Comparison of ENCODE assay signal across 12 cellular contexts in the genomic region with DNA sequence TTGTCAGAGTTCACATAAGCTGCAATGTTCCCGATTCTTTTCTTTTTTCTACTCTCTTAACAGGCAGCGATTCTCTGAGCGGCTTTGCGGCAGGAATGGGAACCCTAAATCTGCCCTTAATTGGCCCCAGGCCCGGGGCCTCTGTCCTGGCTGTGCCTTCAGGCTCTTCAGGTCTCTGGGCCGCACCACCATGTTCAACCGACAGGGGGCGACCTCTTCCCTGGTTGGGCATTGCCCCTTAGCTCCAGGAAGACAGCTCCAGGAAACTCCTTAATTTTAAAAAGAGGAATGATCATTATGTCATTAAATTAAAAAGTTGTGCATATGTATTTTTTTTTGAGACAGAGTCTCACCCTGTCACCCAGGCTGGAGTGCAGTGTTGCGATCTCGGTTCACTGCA. TPM values are rescaled to one million over a fixed set of nuclear protein-coding genes. Genes with fewer than 3 reads are reported as not detected.
DNase-seq lines count a peak whose midpoint lies in the region; FAIRE-seq and TF ChIP-seq lines count a peak whose summit lies in the region.
"Had no signal": no experiment of that assay in that cellular context is flagged by ENCODE, and none has a peak within 500 bp of the region (broad histone marks: within the 10 kb centered on the region; RNA-seq: fewer than 3 reads in every experiment).

No MANE protein-coding gene starts in this region.

- H2AFZ ChIP-seq in parathyroid adenoma = no peak overlapping the region

- H3K4me3 ChIP-seq in parathyroid adenoma (ENCODE audit: low read depth, low read length) = no peak overlapping the region
- H3K4me3 ChIP-seq in small intestine (ENCODE audit: low read depth in 1 of 2, low read length in 2 of 2) = no peak overlapping the region
- H3K4me3 ChIP-seq in right atrium auricular region = no peak overlapping the region
- H3K4me3 ChIP-seq: uterus had no signal

- H3K9me3 ChIP-seq in parathyroid adenoma (ENCODE audit: control insufficient read depth, low read length) = no peaks in the 10 kb centered on the region
- H3K9me3 ChIP-seq in small intestine (ENCODE audit: control insufficient read depth, low read depth) = no peaks in the 10 kb centered on the region
- peaks cover 0 to 7% of the 10 kb centered on the region in 2 donors for H3K9me3 ChIP-seq in right atrium auricular region
- H3K9me3 ChIP-seq: uterus had no signal

- 71 to 77% (median 76%) methylated on average over 10 of the region's 10 CpGs for WGBS in small intestine, 3 donors

- H3K4me1 ChIP-seq in parathyroid adenoma = no peaks in the 10 kb centered on the region
- no peaks in the 10 kb centered on the region for H3K4me1 ChIP-seq in small intestine (ENCODE audit: control insufficient read depth in 2 of 2, insufficient read depth in 1 of 2, low read depth in 1 of 2, low read length in 1 of 2)
- peaks cover 0 to 7% of the 10 kb centered on the region in 2 donors for H3K4me1 ChIP-seq in right atrium auricular region
- H3K4me1 ChIP-seq: uterus had no signal

- no peak overlapping the region for H3K27ac ChIP-seq in parathyroid adenoma
- H3K27ac ChIP-seq in small intestine (ENCODE audit: low read depth in 1 of 2, low read length in 1 of 2) = no peak overlapping the region
- H3K27ac ChIP-seq in right atrium auricular region = no peak overlapping the region
- H3K27ac ChIP-seq: uterus had no signal

- H3K36me3 ChIP-seq in parathyroid adenoma (ENCODE audit: control insufficient read depth, insufficient read depth, low read length) = no peaks in the 10 kb centered on the region
- no peaks in the 10 kb centered on the region for H3K36me3 ChIP-seq in small intestine (ENCODE audit: control insufficient read depth in 2 of 2, insufficient read depth in 2 of 2, low read length in 2 of 2)
- H3K36me3 ChIP-seq in right atrium auricular region = no peaks in the 10 kb centered on the region
- H3K36me3 ChIP-seq: uterus had no signal

- DNase-seq in D721Med (ENCODE audit: insufficient read length, low spot score) (no peak), small intestine (no peak), amygdala (lab: John Stamatoyannopoulos, UW) (no peak), DMS114 treated with DMSO at 0.1 percent for 48 hours (lab: John Stamatoyannopoulos, UW; ENCODE audit: unreplicated experiment) (no peak), right atrium auricular region (ENCODE audit: low spot score) (no peak)
- DNase-seq in activated naive CD4-positive, alpha-beta T cell treated with anti-CD3 and anti-CD28 coated beads for 36 hours = peak; percentile 51
- DNase-seq: NCI-H774, uterus had no signal

- H3K27me3 ChIP-seq in parathyroid adenoma (ENCODE audit: control insufficient read depth, insufficient read depth, low read length) (no peaks in the 10 kb centered on the region), small intestine (ENCODE audit: control insufficient read depth in 2 of 2, insufficient read depth in 2 of 2, low read length in 2 of 2) (no peaks in the 10 kb centered on the region), right atrium auricular region (no peaks in the 10 kb centered on the region)
- H3K27me3 ChIP-seq: uterus had no signal

- FAIRE-seq in D721Med (lab: Jason Lieb, UNC) = no peak
- no peak for FAIRE-seq in small intestine (lab: Jason Lieb, UNC)

- intact Hi-C loops in activated naive CD4-positive, alpha-beta T cell treated with anti-CD3 and anti-CD28 coated beads for 36 hours (cut with micrococcal nuclease) = loop anchor here (5.0 kb wide), 1 partner anchor 52 kb away; no protein-coding TSS in a partner anchor

- H3K36me3 Mint-ChIP-seq in activated naive CD4-positive, alpha-beta T cell treated with anti-CD3 and anti-CD28 coated beads for 36 hours (ENCODE audit: low read depth) = no peaks in the 10 kb centered on the region
- H3K36me3 Mint-ChIP-seq: activated naive CD8-positive, alpha-beta T cell had no signal

- H3K9ac ChIP-seq in parathyroid adenoma = no peak overlapping the region

- H3K4me2 ChIP-seq in parathyroid adenoma (ENCODE audit: low read length) = no peak overlapping the region

- CTCF ChIA-PET in activated naive CD4-positive, alpha-beta T cell treated with anti-CD3 and anti-CD28 coated beads for 36 hours (lab: Charles Lee) = interaction anchor here (0.6 to 1.2 kb wide), 4 partner anchors 12 to 659 kb away, joined by 3 read pairs; no protein-coding TSS in a partner anchor

- H3K79me2 ChIP-seq in parathyroid adenoma = no peaks in the 10 kb centered on the region

- no peak overlapping the region for H3K4me3 Mint-ChIP-seq in activated naive CD4-positive, alpha-beta T cell treated with anti-CD3 and anti-CD28 coated beads for 36 hours
- H3K4me3 Mint-ChIP-seq: activated naive CD8-positive, alpha-beta T cell had no signal

- H3K27ac Mint-ChIP-seq in activated naive CD4-positive, alpha-beta T cell treated with anti-CD3 and anti-CD28 coated beads for 36 hours = no peak overlapping the region
- H3K27ac Mint-ChIP-seq: activated naive CD8-positive, alpha-beta T cell had no signal

- peaks cover under 1% of the 10 kb centered on the region for H3K27me3 Mint-ChIP-seq in activated naive CD4-positive, alpha-beta T cell treated with anti-CD3 and anti-CD28 coated beads for 36 hours (ENCODE audit: low read depth)
- H3K27me3 Mint-ChIP-seq: activated naive CD8-positive, alpha-beta T cell had no signal

- peaks cover 4% of the 10 kb centered on the region for H3K9me3 Mint-ChIP-seq in activated naive CD4-positive, alpha-beta T cell treated with anti-CD3 and anti-CD28 coated beads for 36 hours

- peak; percentile 8 for TF ChIP-seq CTCF in D721Med (IDR thresholded peaks at IDR 0.05; ENCODE audit: insufficient read depth, missing control alignments)
- peak; percentile 40; the same call in 1 of the 2 replicates for TF ChIP-seq CTCF in LNCAP (IDR thresholded peaks at IDR 0.05)
- TF ChIP-seq CTCF in parathyroid adenoma (IDR thresholded peaks at IDR 0.05) = peak; percentile 5
- peak in 1 of 2 donors; percentile 21 for TF ChIP-seq CTCF in right atrium auricular region (IDR thresholded peaks at IDR 0.05)

- H3K4me1 Mint-ChIP-seq in activated naive CD4-positive, alpha-beta T cell treated with anti-CD3 and anti-CD28 coated beads for 36 hours (ENCODE audit: low read depth) = no peaks in the 10 kb centered on the region

RNA-seq across cellular contexts. Expression of gene CACNG5, which starts 20.3 kb away (rescaled TPM):
- not detected for total RNA-seq in activated naive CD4-positive, alpha-beta T cell treated with anti-CD3 and anti-CD28 coated beads for 36 hours
- polyA plus RNA-seq in small intestine = not detected
- not detected for total RNA-seq in right atrium auricular region
- total RNA-seq: pulmonary artery endothelial cell had no signal
